1 cellular context compared by ENCODE assay signal in genomic region chr1:32199043-32199716, GRCh38.
TF ChIP-seq lines count a peak whose summit lies in the region.

No MANE protein-coding gene starts in this region.

TF ChIP-seq in GM23338, 12 proteins besides CTCF, POLR2A, EP300 and RAD21 (continued from another document):
- TF ChIP-seq ZNF462 (CRISPR knock-in tag; IDR thresholded peaks at IDR 0.05) = no peak
- no peak for TF ChIP-seq CREB1 (CRISPR knock-in tag; IDR thresholded peaks at IDR 0.05; ENCODE audit: low read depth)
- TF ChIP-seq NANOG (IDR thresholded peaks at IDR 0.05; ENCODE audit: borderline replicate concordance) = no peak
- no peak for TF ChIP-seq REST (IDR thresholded peaks at IDR 0.05; ENCODE audit: unreplicated experiment)
- TF ChIP-seq ZNF331 (CRISPR knock-in tag; IDR thresholded peaks at IDR 0.05; ENCODE audit: low read depth) = no peak
- no peak for TF ChIP-seq EZH2phosphoT487 (IDR thresholded peaks at IDR 0.05; ENCODE audit: unreplicated experiment)
- TF ChIP-seq JUNB (IDR thresholded peaks at IDR 0.05; ENCODE audit: unreplicated experiment) = no peak
- TF ChIP-seq POLR2AphosphoS5 (IDR thresholded peaks at IDR 0.05; ENCODE audit: low read depth) = no peak; the same call in 1 of the 2 replicates
- TF ChIP-seq EZH2 (IDR thresholded peaks at IDR 0.05; ENCODE audit: low read depth, unreplicated experiment) = no peak
